In genomic region chr19:55516878-55517620, GRCh38 we compare ENCODE assay signal across 8 cellular contexts. TPM values are rescaled to one million over a fixed set of nuclear protein-coding genes. Genes with fewer than 3 reads are reported as not detected.
DNase-seq lines count a peak whose midpoint lies in the region; ATAC-seq and TF ChIP-seq lines count a peak whose summit lies in the region.

No MANE protein-coding gene starts in this region.

- no peaks in the 10 kb centered on the region for H3K9me3 Mint-ChIP-seq in IgD-negative memory B cell

- H3K4me3 ChIP-seq in mucosa of stomach (ENCODE audit: low read length) = peak overlapping the region; percentile 16

- H3K4me3 Mint-ChIP-seq in IgD-negative memory B cell = peak overlapping the region; percentile 59 to 85 (median 77)

- H3K36me3 ChIP-seq in mucosa of stomach (ENCODE audit: control insufficient read depth, insufficient read depth, low read length) = no peaks in the 10 kb centered on the region

- peak overlapping the region; percentile 69 for H3K9ac ChIP-seq in mucosa of stomach (ENCODE audit: low read length)

- peak; percentile 99 for ATAC-seq in GM21576 (IDR thresholded peaks at IDR 0.05; ENCODE audit: unreplicated experiment)

- H3K4me1 ChIP-seq in mucosa of stomach (ENCODE audit: control insufficient read depth, insufficient read depth, low read length) = peaks cover 9% of the 10 kb centered on the region

- peak overlapping the region in 2 of 3 donors; percentile 31 to 84 for H3K27ac Mint-ChIP-seq in IgD-negative memory B cell

- no peaks in the 10 kb centered on the region for H3K36me3 Mint-ChIP-seq in IgD-negative memory B cell

- H3K4me1 Mint-ChIP-seq in IgD-negative memory B cell = peaks cover 0 to 3% (median 0%) of the 10 kb centered on the region in 3 donors

- DNase-seq in DMS153 (lab: John Stamatoyannopoulos, UW) = peak; percentile 75
- peak; percentile 96 for DNase-seq in OCI-M1 (lab: John Stamatoyannopoulos, UW)
- peak; percentile 88 for DNase-seq in activated T-cell treated with anti-CD3 and anti-CD28 coated beads for 48 hours (ENCODE audit: low read depth)
- DNase-seq in erythroblast (lab: John Stamatoyannopoulos, UW) = peak; percentile 94 to 97
- DNase-seq in stimulated activated CD8-positive, alpha-beta memory T cell treated with anti-CD3 and anti-CD28 coated beads, Interleukin-4, amount 100 ng/mL, for 48 hours = peak; percentile 96

- no peaks in the 10 kb centered on the region for H3K27me3 Mint-ChIP-seq in IgD-negative memory B cell

- no peaks in the 10 kb centered on the region for H3K27me3 ChIP-seq in mucosa of stomach (ENCODE audit: control insufficient read depth, insufficient read depth, low read length)

- H3K9me3 ChIP-seq in mucosa of stomach (ENCODE audit: control insufficient read depth, low read length) = no peaks in the 10 kb centered on the region

- TF ChIP-seq POLR2A in erythroblast (IDR thresholded peaks at IDR 0.05; ENCODE audit: low read length) = no peak

RNA-seq across cellular contexts. Expression of gene SBK2, which starts 19.9 kb away (rescaled TPM):
- polyA plus RNA-seq in IgD-negative memory B cell = not detected

RNA-seq across cellular contexts. Expression of gene SBK3, which starts 28.3 kb away (rescaled TPM):
- not detected for polyA plus RNA-seq in IgD-negative memory B cell

RNA-seq across cellular contexts. Expression of gene SSC5D, which starts 28.8 kb away (rescaled TPM):
- polyA plus RNA-seq in IgD-negative memory B cell = not detected

RNA-seq across cellular contexts. Expression of gene NAT14, which starts 32.1 kb away (rescaled TPM):
- 6.1 TPM for polyA plus RNA-seq in IgD-negative memory B cell

RNA-seq across cellular contexts. Expression of gene ZNF628, which starts 40.6 kb away (rescaled TPM):
- 0.34 TPM for polyA plus RNA-seq in IgD-negative memory B cell

Comparison
In these comparisons a context has a peak if more than half of its experiments do, and no peak if none do; other contexts are left out.
1. Peak in every context shown above with its lines: DNase-seq, ATAC-seq and H3K4me3 ChIP-seq.